In genomic region chr1:227428803-227429202, GRCh38 we compare ENCODE assay signal across 10 cellular contexts.
DNase-seq lines count a peak whose midpoint lies in the region; ATAC-seq and TF ChIP-seq lines count a peak whose summit lies in the region.
"Had no signal": no experiment of that assay in that cellular context is flagged by ENCODE, and none has a peak within 500 bp of the region (broad histone marks: within the 10 kb centered on the region; RNA-seq: fewer than 3 reads in every experiment).

No MANE protein-coding gene starts in this region.

- peaks cover 8% of the 10 kb centered on the region for H3K4me1 ChIP-seq in rectal smooth muscle tissue (ENCODE audit: control insufficient read depth, insufficient read depth, low read length)

- H3K27me3 ChIP-seq in rectal smooth muscle tissue (ENCODE audit: control insufficient read depth, insufficient read depth, low read length) = no peaks in the 10 kb centered on the region

- H3K27ac ChIP-seq in rectal smooth muscle tissue (ENCODE audit: low read depth, low read length) = peak overlapping the region; percentile 3

- H3K9ac ChIP-seq in rectal smooth muscle tissue (ENCODE audit: low read length) = no peak overlapping the region

- ATAC-seq in HG02763 (IDR thresholded peaks at IDR 0.05; ENCODE audit: unreplicated experiment) (no peak), WTC11 (no peak)
- ATAC-seq in activated T-cell treated with anti-CD3 and anti-CD28 coated beads, Interleukin-2, amount 50 U/mL, for 4 hours = no peak

- no peak overlapping the region for H3K4me3 Mint-ChIP-seq in activated T-cell treated with anti-CD3 and anti-CD28 coated beads, Interleukin-2, amount 50 U/mL, for 4 hours
- no peak overlapping the region for H3K4me3 Mint-ChIP-seq in WTC11
- H3K4me3 Mint-ChIP-seq: activated naive CD4-positive, alpha-beta T cell treated with anti-CD3 and anti-CD28 coated beads, Interleukin-2, amount 50 U/mL, for 24 hours had no signal

- POLR2A ChIA-PET in WTC11 (lab: Charles Lee) = no interaction called here

- CTCF ChIA-PET in WTC11 (lab: Charles Lee) = interaction anchor here (1.1 kb wide), 1 partner anchor 18 kb away, joined by 3 read pairs; no protein-coding TSS in a partner anchor

- H3K27me3 Mint-ChIP-seq in activated T-cell treated with anti-CD3 and anti-CD28 coated beads, Interleukin-2, amount 50 U/mL, for 4 hours (ENCODE audit: low read depth) = peaks cover 18% of the 10 kb centered on the region
- no peaks in the 10 kb centered on the region; the same call in 1 of the 2 replicates for H3K27me3 Mint-ChIP-seq in WTC11 (ENCODE audit: low read depth)

- H3K36me3 ChIP-seq in rectal smooth muscle tissue (ENCODE audit: control insufficient read depth, insufficient read depth, low read length) = no peaks in the 10 kb centered on the region

- H3K9me3 Mint-ChIP-seq in activated T-cell treated with anti-CD3 and anti-CD28 coated beads, Interleukin-2, amount 50 U/mL, for 4 hours = no peaks in the 10 kb centered on the region
- H3K9me3 Mint-ChIP-seq in WTC11 = peaks cover 5% of the 10 kb centered on the region
- H3K9me3 Mint-ChIP-seq: activated naive CD4-positive, alpha-beta T cell treated with anti-CD3 and anti-CD28 coated beads, Interleukin-2, amount 50 U/mL, for 24 hours had no signal

- no peaks in the 10 kb centered on the region for H3K4me1 Mint-ChIP-seq in activated T-cell treated with anti-CD3 and anti-CD28 coated beads, Interleukin-2, amount 50 U/mL, for 4 hours (ENCODE audit: low read depth)
- H3K4me1 Mint-ChIP-seq in WTC11 = peaks cover 24% of the 10 kb centered on the region
- H3K4me1 Mint-ChIP-seq: activated naive CD4-positive, alpha-beta T cell treated with anti-CD3 and anti-CD28 coated beads, Interleukin-2, amount 50 U/mL, for 24 hours had no signal

- DNase-seq in Daoy (ENCODE audit: low read depth) = peak; percentile 59
- peak; percentile 81 for DNase-seq in RPMI7951 (ENCODE audit: low read depth)
- peak; percentile 99 for DNase-seq in glomerular endothelial cell (ENCODE audit: extremely low read depth, low read depth, low spot score)
- DNase-seq in activated T-cell treated with anti-CD3 and anti-CD28 coated beads, Interleukin-2, amount 50 U/mL, for 4 hours = no peak
- no peak for DNase-seq in RPMI8226
- DNase-seq in WTC11 (ENCODE audit: low spot score) = no peak
- DNase-seq: NCI-H345 had no signal

- no peaks in the 10 kb centered on the region for H3K36me3 Mint-ChIP-seq in activated T-cell treated with anti-CD3 and anti-CD28 coated beads, Interleukin-2, amount 50 U/mL, for 4 hours (ENCODE audit: insufficient read depth)
- H3K36me3 Mint-ChIP-seq in WTC11 = 0 out of 2 replicates have a peak, but pooled peaks cover 3% of the 10 kb centered on the region
- H3K36me3 Mint-ChIP-seq: activated naive CD4-positive, alpha-beta T cell treated with anti-CD3 and anti-CD28 coated beads, Interleukin-2, amount 50 U/mL, for 24 hours had no signal

- no peak overlapping the region for H3K27ac Mint-ChIP-seq in WTC11
- H3K27ac Mint-ChIP-seq: activated naive CD4-positive, alpha-beta T cell treated with anti-CD3 and anti-CD28 coated beads, Interleukin-2, amount 50 U/mL, for 24 hours had no signal

- TF ChIP-seq CTCF in WTC11 (IDR thresholded peaks at IDR 0.05) = no peak

- H3K4me3 ChIP-seq in rectal smooth muscle tissue (ENCODE audit: low read length) = no peak overlapping the region

TF ChIP-seq in WTC11, 78 proteins besides CTCF, POLR2A, EP300 and RAD21:
- TF ChIP-seq ZMAT4 (CRISPR knock-in tag; IDR thresholded peaks at IDR 0.05) (no peak), HMGA2 (CRISPR knock-in tag; IDR thresholded peaks at IDR 0.05) (no peak), USF2 (CRISPR knock-in tag; IDR thresholded peaks at IDR 0.05) (no peak), ZNF416 (CRISPR knock-in tag; IDR thresholded peaks at IDR 0.05) (no peak), ZNF281 (CRISPR knock-in tag; IDR thresholded peaks at IDR 0.05) (no peak), CBFB (CRISPR knock-in tag; IDR thresholded peaks at IDR 0.05; ENCODE audit: low read depth) (no peak), ZNF232 (CRISPR knock-in tag; IDR thresholded peaks at IDR 0.05) (no peak), STAT6 (CRISPR knock-in tag; conservative IDR thresholded peaks at IDR 0.05; ENCODE audit: low read depth) (no peak), NR2C2 (CRISPR knock-in tag; IDR thresholded peaks at IDR 0.05) (no peak)
TF ChIP-seq in WTC11: peak in this region for 0.

Comparison
In these comparisons a context has a peak if more than half of its experiments do, and no peak if none do; other contexts are left out.
1. DNase-seq: peak in Daoy (single experiment), RPMI7951 (single experiment) and glomerular endothelial cell (single experiment); none in activated T-cell treated with anti-CD3 and anti-CD28 coated beads, Interleukin-2, amount 50 U/mL, for 4 hours (single experiment), RPMI8226 (single experiment) and WTC11 (single experiment).